In the genomic region with DNA sequence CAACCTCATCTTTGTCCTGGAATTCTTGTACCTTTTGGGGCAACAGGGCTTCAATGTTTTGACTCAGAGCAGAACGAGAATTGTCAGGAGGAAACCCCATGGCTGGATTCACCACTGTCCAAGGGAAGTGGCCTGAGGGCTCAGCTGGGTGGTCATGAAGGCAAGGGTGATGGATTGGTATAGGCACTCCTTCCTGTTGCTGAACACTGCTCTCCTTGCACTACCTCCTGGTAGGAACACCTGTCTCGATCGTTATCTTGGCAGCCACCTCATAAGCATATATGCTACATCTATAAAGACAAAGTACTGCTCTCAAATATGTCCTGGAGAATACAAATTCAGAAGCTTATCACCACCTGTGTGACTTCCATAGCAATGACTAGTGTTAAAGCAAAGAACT, we compare ENCODE assay signal across 8 cellular contexts.
"Had no signal": no experiment of that assay in that cellular context is flagged by ENCODE, and none has a peak within 500 bp of the region (broad histone marks: within the 10 kb centered on the region; RNA-seq: fewer than 3 reads in every experiment).

No MANE protein-coding gene starts in this region.

- H3K4me2 ChIP-seq: GM23338 had no signal

- H3K36me3 ChIP-seq: HAP-1 had no signal

- H3K4me3 ChIP-seq: GM23248, GM23338, HAP-1 had no signal

- H3K9me3 ChIP-seq: HAP-1 had no signal

- H3K9ac ChIP-seq: GM23248 had no signal

- FAIRE-seq: H54 had no signal

- DNase-seq: GM23248, GOT3, H9, HCEC 1CT, HFFc6 had no signal

- H2AFZ ChIP-seq: GM23248, GM23338 had no signal

- H3K27ac ChIP-seq: GM23248 had no signal

- H3K4me1 ChIP-seq: HAP-1 had no signal
